8 cellular contexts compared by ENCODE assay signal in the genomic region with DNA sequence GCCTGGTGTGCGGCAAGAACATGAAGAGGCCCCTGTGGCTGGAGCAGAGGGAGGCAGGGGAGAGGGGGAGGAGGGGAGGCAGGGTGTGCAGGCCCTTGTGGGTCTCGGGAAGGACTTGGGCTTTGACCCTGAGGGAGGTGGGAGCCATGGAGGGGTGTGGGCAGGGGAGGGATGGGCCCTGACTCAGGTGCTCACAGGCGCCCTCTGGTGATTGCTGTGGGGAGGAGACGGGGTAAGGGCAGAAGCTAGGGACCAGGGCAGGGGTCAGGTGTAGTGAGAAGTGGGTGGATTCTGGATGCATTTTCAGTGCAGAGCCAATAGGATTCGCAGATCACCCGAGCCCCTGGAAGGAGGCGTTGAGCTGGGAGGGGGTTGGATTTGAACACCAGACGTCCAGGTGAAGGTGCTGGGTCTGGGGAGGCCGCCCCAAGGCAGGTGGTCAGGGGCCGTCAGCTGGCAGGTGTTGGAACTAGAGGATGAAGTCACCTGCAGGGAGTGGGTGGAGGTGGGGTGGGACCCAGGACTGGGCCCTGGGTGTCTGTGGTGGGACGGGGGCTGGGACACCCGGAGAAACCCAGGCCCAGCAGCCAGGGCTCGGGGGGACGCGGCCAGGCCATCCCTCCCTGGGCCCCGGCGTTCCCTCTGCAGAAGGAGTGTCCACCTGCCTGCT.
DNase-seq lines count a peak whose midpoint lies in the region; ATAC-seq, FAIRE-seq and TF ChIP-seq lines count a peak whose summit lies in the region.

No MANE protein-coding gene starts in this region.

- H3K36me3 ChIP-seq in keratinocyte (ENCODE audit: control insufficient read depth in 2 of 2, extremely low read depth in 1 of 2, insufficient read depth in 2 of 2, low read length in 2 of 2) = peaks cover 0 to 5% of the 10 kb centered on the region in 2 experiments

- no peaks in the 10 kb centered on the region for H3K9me3 ChIP-seq in keratinocyte (ENCODE audit: control insufficient read depth, low read depth, low read length)

- H3K4me2 ChIP-seq in keratinocyte (ENCODE audit: control insufficient read depth, extremely low read depth, insufficient read depth, low read depth, low read length) = no peak overlapping the region

- DNase-seq in GM03348 (ENCODE audit: low spot score) (peak; percentile 63), NAMALWA (ENCODE audit: low spot score) (peak; percentile 68), keratinocyte (ENCODE audit: low read depth, low spot score) (no peak), HTR-8/SVneo (ENCODE audit: insufficient read length, low spot score) (no peak), OCI-M2 (lab: John Stamatoyannopoulos, UW; ENCODE audit: unreplicated experiment) (no peak)
- DNase-seq in activated naive CD4-positive, alpha-beta T cell treated with anti-CD3 and anti-CD28 coated beads, Interleukin-2, amount 10 ng/mL, durations not matched to agents 7 days and 5 days = peak; percentile 56
- peak; percentile 73 for DNase-seq in stimulated activated naive CD8-positive, alpha-beta T cell treated with anti-CD3 and anti-CD28 coated beads, Interleukin-15, Interleukin-2, amounts not matched to agents 100 U/mL and 50 U/mL, for 24 hours

- TF ChIP-seq CTCF in keratinocyte (optimal IDR thresholded peaks at IDR 0.05 in 1 of 3, IDR thresholded peaks at IDR 0.05 in 1 of 3, conservative IDR thresholded peaks at IDR 0.05 in 1 of 3; ENCODE audit: extremely low read depth in 1 of 3, insufficient read depth in 2 of 3, low read length in 3 of 3) = peak; percentile 36 to 71 (median 68)

- no peaks in the 10 kb centered on the region for H3K27me3 Mint-ChIP-seq in activated naive CD4-positive, alpha-beta T cell treated with anti-CD3 and anti-CD28 coated beads, Interleukin-2, amount 10 ng/mL, durations not matched to agents 7 days and 5 days

- H3K4me3 ChIP-seq in keratinocyte (ENCODE audit: control insufficient read depth in 2 of 3, extremely low read depth in 1 of 3, insufficient read depth in 2 of 3, low read depth in 1 of 3, low read length in 3 of 3) = no peak overlapping the region

- H3K27me3 ChIP-seq in keratinocyte (ENCODE audit: control insufficient read depth, extremely low read depth, insufficient read depth, low read length) = peaks cover 2% of the 10 kb centered on the region

- H3K9me1 ChIP-seq in keratinocyte (ENCODE audit: control insufficient read depth, extremely low read depth, insufficient read depth, low read length) = no peaks in the 10 kb centered on the region

- no peak overlapping the region for H3K27ac ChIP-seq in keratinocyte (ENCODE audit: control insufficient read depth, insufficient read depth, low read length)

- no peak for FAIRE-seq in keratinocyte (lab: Jason Lieb, UNC)
- no peak for FAIRE-seq in HTR-8/SVneo (lab: Jason Lieb, UNC)

- no peaks in the 10 kb centered on the region for H3K4me1 ChIP-seq in keratinocyte (ENCODE audit: control insufficient read depth, extremely low read depth, insufficient read depth, low read length)

- no peak for ATAC-seq in stimulated activated naive CD8-positive, alpha-beta T cell treated with anti-CD3 and anti-CD28 coated beads, Interleukin-15, Interleukin-2, amounts not matched to agents 100 U/mL and 50 U/mL, for 24 hours
- no peak for ATAC-seq in HG03175 (IDR thresholded peaks at IDR 0.05; ENCODE audit: unreplicated experiment)

- H3K36me3 Mint-ChIP-seq in activated naive CD4-positive, alpha-beta T cell treated with anti-CD3 and anti-CD28 coated beads, Interleukin-2, amount 10 ng/mL, durations not matched to agents 7 days and 5 days = no peaks in the 10 kb centered on the region

- no peak overlapping the region for H2AFZ ChIP-seq in keratinocyte (ENCODE audit: control insufficient read depth, low read length)

- no peaks in the 10 kb centered on the region for H3K79me2 ChIP-seq in keratinocyte (ENCODE audit: control insufficient read depth, insufficient read depth, low read length)

- no peak overlapping the region for H3K4me3 Mint-ChIP-seq in activated naive CD4-positive, alpha-beta T cell treated with anti-CD3 and anti-CD28 coated beads, Interleukin-2, amount 10 ng/mL, durations not matched to agents 7 days and 5 days

- CTCF ChIA-PET in activated naive CD4-positive, alpha-beta T cell treated with anti-CD3 and anti-CD28 coated beads, Interleukin-2, amount 10 ng/mL, durations not matched to agents 7 days and 5 days (lab: Charles Lee) = interaction anchor here (1.0 to 1.5 kb wide), 2 partner anchors 104 to 107 kb away, joined by 4 read pairs; no protein-coding TSS in a partner anchor

- no peak overlapping the region for H3K9ac ChIP-seq in keratinocyte (ENCODE audit: control insufficient read depth, extremely low read depth, insufficient read depth, low read length)

- no peaks in the 10 kb centered on the region for H4K20me1 ChIP-seq in keratinocyte (ENCODE audit: control insufficient read depth, extremely low read depth, insufficient read depth, low read length)

- dilution Hi-C loops in keratinocyte (cut with MboI; ENCODE audit: extremely low pct_ligation_motif_present, low sequenced_read_pairs) = no loop called here

- H3K4me1 Mint-ChIP-seq in activated naive CD4-positive, alpha-beta T cell treated with anti-CD3 and anti-CD28 coated beads, Interleukin-2, amount 10 ng/mL, durations not matched to agents 7 days and 5 days = no peaks in the 10 kb centered on the region

- peaks cover 10% of the 10 kb centered on the region for H3K9me3 Mint-ChIP-seq in activated naive CD4-positive, alpha-beta T cell treated with anti-CD3 and anti-CD28 coated beads, Interleukin-2, amount 10 ng/mL, durations not matched to agents 7 days and 5 days

- H3K27ac Mint-ChIP-seq in activated naive CD4-positive, alpha-beta T cell treated with anti-CD3 and anti-CD28 coated beads, Interleukin-2, amount 10 ng/mL, durations not matched to agents 7 days and 5 days = peak overlapping the region; percentile 28

Comparison
In these comparisons a context has a peak if more than half of its experiments do, and no peak if none do; other contexts are left out.
1. DNase-seq: peak in GM03348 (single experiment), NAMALWA (single experiment), activated naive CD4-positive, alpha-beta T cell treated with anti-CD3 and anti-CD28 coated beads, Interleukin-2, amount 10 ng/mL, durations not matched to agents 7 days and 5 days (single experiment) and stimulated activated naive CD8-positive, alpha-beta T cell treated with anti-CD3 and anti-CD28 coated beads, Interleukin-15, Interleukin-2, amounts not matched to agents 100 U/mL and 50 U/mL, for 24 hours (single experiment); none in keratinocyte (single experiment), HTR-8/SVneo (single experiment) and OCI-M2 (single experiment).